ENCODE assay signal across 8 cellular contexts in the genomic region with DNA sequence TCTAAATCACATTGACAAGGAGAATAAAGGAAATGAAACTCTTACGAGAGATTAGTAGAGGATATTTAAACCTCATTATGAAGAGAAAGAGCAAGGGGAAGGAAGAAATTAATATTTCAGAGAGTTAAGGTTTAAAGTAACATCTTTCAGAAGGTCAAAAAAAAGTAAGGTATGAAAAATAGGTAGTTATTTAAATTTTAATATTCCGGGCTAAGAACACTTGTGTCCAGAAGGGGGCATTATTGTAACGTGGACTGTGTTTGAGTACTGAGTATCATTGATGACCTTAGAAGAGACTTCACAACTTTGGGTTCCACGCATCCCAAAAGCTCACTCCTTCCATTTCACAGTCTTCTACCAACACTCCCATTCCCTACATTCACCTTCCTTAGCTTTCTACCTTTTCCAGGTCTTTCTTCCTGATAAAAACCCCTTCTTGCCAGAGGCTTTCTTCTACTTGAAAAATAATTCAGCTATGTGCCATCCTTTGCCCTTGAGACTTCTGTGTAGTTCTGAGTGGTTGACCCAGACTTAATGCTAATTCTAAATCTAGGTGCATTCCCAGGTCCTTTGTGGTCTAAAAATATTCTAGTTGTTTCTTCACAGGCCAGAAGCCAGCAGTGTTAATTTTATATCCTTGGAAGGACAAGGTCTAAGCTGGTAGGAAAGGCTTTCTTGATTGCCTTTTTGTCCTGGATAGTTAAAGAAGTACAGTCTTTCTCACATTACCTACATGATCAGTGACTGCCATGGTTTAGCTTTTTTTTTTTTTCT. TPM values are rescaled to one million over a fixed set of nuclear protein-coding genes. Genes with fewer than 3 reads are reported as not detected.
A peak's percentile ranks its signal among the peaks of the same experiment; 100 is the strongest.
DNase-seq lines count a peak whose midpoint lies in the region; ATAC-seq and TF ChIP-seq lines count a peak whose summit lies in the region.

No MANE protein-coding gene starts in this region.

- H3K4me3 ChIP-seq in ovary, result no peak overlapping the region

- no peaks in the 10 kb centered on the region for H3K4me1 ChIP-seq in ovary (ENCODE audit: insufficient read depth)

- no peak overlapping the region for H3K27ac ChIP-seq in ovary

- no peaks in the 10 kb centered on the region for H3K36me3 ChIP-seq in ovary

- ATAC-seq in left lobe of liver, result peak; percentile 66

- DNase-seq in SKM-1 treated with dmso at 0.1 percent for 144 hours (lab: John Stamatoyannopoulos, UW; ENCODE audit: unreplicated experiment), result peak; percentile 24
- no peak for DNase-seq in SKM-1 (lab: John Stamatoyannopoulos, UW; ENCODE audit: unreplicated experiment)
- peak; percentile 45 for DNase-seq in MV-4-11 (lab: John Stamatoyannopoulos, UW)
- peak; percentile 18 for DNase-seq in amniotic stem cell (lab: John Stamatoyannopoulos, UW)
- no peak for DNase-seq in left lobe of liver (ENCODE audit: low spot score)
- DNase-seq in stimulated activated CD4-positive, alpha-beta T cell treated with anti-CD3 and anti-CD28 coated beads, Interleukin-1b, Interleukin-23, amount 100 ng/mL, for 48 hours, result no peak
- no peak for DNase-seq in DMS153 (lab: John Stamatoyannopoulos, UW)
- no peak for DNase-seq in ovary

- peak in 1 of 3 donors; percentile 25 for TF ChIP-seq CTCF in ovary (IDR thresholded peaks at IDR 0.05)

- 59 to 67% (median 64%) methylated on average over 4 of the region's 4 CpGs for WGBS in ovary, 3 donors

- intact Hi-C loops in ovary (cut with DNase I), result loop anchor here in 1 of 4 donors (10.0 kb wide), 1 partner anchor 401 kb away; the partner anchor contains the start of gene DLX2

- H3K27me3 ChIP-seq in ovary, result no peaks in the 10 kb centered on the region

- H3K9me3 ChIP-seq in ovary, result no peaks in the 10 kb centered on the region

- TF ChIP-seq POLR2A in ovary (IDR thresholded peaks at IDR 0.05), result no peak

- TF ChIP-seq EP300 in ovary (IDR thresholded peaks at IDR 0.05), result no peak

RNA-seq across cellular contexts. Expression of gene DYNC1I2, which starts 16.5 kb away (rescaled TPM):
- total RNA-seq in left lobe of liver, result 16.9 TPM
- total RNA-seq in ovary, result 10 to 100 TPM; 69.9 to 91.6 (median 81.4) TPM
- 100 to 1,000 TPM in 1 of 2 donors, 10 to 100 TPM in 1; 82.4 to 118 TPM for polyA plus RNA-seq in ovary

Comparison
In these comparisons a context has a peak if more than half of its experiments do, and no peak if none do; other contexts are left out.
1. DNase-seq: peak in SKM-1 treated with dmso at 0.1 percent for 144 hours (single experiment), MV-4-11 (single experiment) and amniotic stem cell (single experiment); none in SKM-1 (single experiment), left lobe of liver (single experiment), stimulated activated CD4-positive, alpha-beta T cell treated with anti-CD3 and anti-CD28 coated beads, Interleukin-1b, Interleukin-23, amount 100 ng/mL, for 48 hours (single experiment), DMS153 (single experiment) and ovary (0 of 5).